23 cellular contexts compared by ENCODE assay signal in genomic region chr11:122737951-122738693, GRCh38.
DNase-seq lines count a peak whose midpoint lies in the region; ATAC-seq, FAIRE-seq and TF ChIP-seq lines count a peak whose summit lies in the region.
"Had no signal": no experiment of that assay in that cellular context is flagged by ENCODE, and none has a peak within 500 bp of the region (broad histone marks: within the 10 kb centered on the region; RNA-seq: fewer than 3 reads in every experiment).

No MANE protein-coding gene starts in this region.

- H3F3A ChIP-seq in neural progenitor cell (ENCODE audit: low read depth) = peaks cover 10% of the 10 kb centered on the region

- H2AFZ ChIP-seq in neural progenitor cell (replicated peaks) = no peak overlapping the region

- no peaks in the 10 kb centered on the region for H3K36me3 ChIP-seq in neural progenitor cell
- H3K36me3 ChIP-seq: thyroid gland had no signal

- peaks cover 3% of the 10 kb centered on the region for H3K27me3 Mint-ChIP-seq in neural progenitor cell (ENCODE audit: insufficient read depth, low read depth)
- H3K27me3 Mint-ChIP-seq: stimulated activated memory B cell treated with anti-CD40 and anti-IgM and Interleukin-4, amounts not matched to agents 10 μg/mL and 1 μg/mL and 100 μg/mL, for 72 hours; T-cell had no signal

- no peak for TF ChIP-seq CTCF in astrocyte of the spinal cord (IDR thresholded peaks at IDR 0.05; ENCODE audit: low read depth, low read length)
- TF ChIP-seq CTCF in neural progenitor cell (IDR thresholded peaks at IDR 0.05) = no peak
- TF ChIP-seq CTCF in GM13976 (IDR thresholded peaks at IDR 0.05; ENCODE audit: borderline replicate concordance, control extremely low read depth, extremely low read depth, insufficient read depth, missing control alignments) = no peak

- H3K4me3 Mint-ChIP-seq in neural progenitor cell = no peak overlapping the region
- H3K4me3 Mint-ChIP-seq: activated CD4-positive, alpha-beta T cell treated with anti-CD3 and anti-CD28 coated beads for 36 hours; activated naive CD4-positive, alpha-beta T cell treated with anti-CD3 and anti-CD28 coated beads, Interleukin-2, amount 10 ng/mL, durations not matched to agents 7 days and 5 days; nephron; stimulated activated memory B cell treated with anti-CD40 and anti-IgM and Interleukin-4, amounts not matched to agents 10 μg/mL and 1 μg/mL and 100 μg/mL, for 72 hours; T-cell had no signal

- no peak for ATAC-seq in GM18498 (IDR thresholded peaks at IDR 0.05; ENCODE audit: unreplicated experiment)
- ATAC-seq: activated CD4-positive, alpha-beta T cell treated with anti-CD3 and anti-CD28 coated beads for 36 hours; left colon; stimulated activated memory B cell treated with anti-CD40 and anti-IgM and Interleukin-4, amounts not matched to agents 10 μg/mL and 1 μg/mL and 100 μg/mL, for 72 hours; T-cell had no signal

- peak; percentile 23 for FAIRE-seq in HTR-8/SVneo (lab: Jason Lieb, UNC)
- FAIRE-seq: colon, TTC549 had no signal

- H3K9me3 ChIP-seq in neural progenitor cell (ENCODE audit: low read depth) = no peaks in the 10 kb centered on the region
- H3K9me3 ChIP-seq: thyroid gland had no signal

- no peaks in the 10 kb centered on the region for H3K79me2 ChIP-seq in neural progenitor cell (ENCODE audit: low read depth)

- in situ Hi-C loops in astrocyte of the spinal cord (cut with HindIII; ENCODE audit: low sequenced_read_pairs) (no loop called here), GM13976 (cut with MboI; ENCODE audit: low sequenced_read_pairs, unreplicated experiment) (no loop called here)

- H4K20me1 ChIP-seq in neural progenitor cell (ENCODE audit: low read depth) = no peaks in the 10 kb centered on the region

- DNase-seq in EL (peak; percentile 24), HTR-8/SVneo (ENCODE audit: insufficient read length, low spot score) (no peak), astrocyte of the spinal cord (ENCODE audit: low read depth, low spot score) (peak; percentile 47), neural progenitor cell (ENCODE audit: low spot score) (peak; percentile 33), GM13976 (ENCODE audit: low spot score) (no peak)
- DNase-seq in stimulated activated naive CD4-positive, alpha-beta T cell (lab: John Stamatoyannopoulos, UW) = no peak
- DNase-seq: activated CD4-positive, alpha-beta T cell treated with anti-CD3 and anti-CD28 coated beads for 36 hours; activated naive CD4-positive, alpha-beta T cell treated with anti-CD3 and anti-CD28 coated beads, Interleukin-2, amount 10 ng/mL, durations not matched to agents 7 days and 5 days; activated T-cell treated with anti-CD3 and anti-CD28 coated beads, Interleukin-2, amount 50 U/mL, for 48 hours; head of caudate nucleus; KBM-7; left colon; NCI-H187; NCI-H446 treated with DMSO at 0.1 percent for 48 hours; posterior cingulate gyrus; T-cell; thyroid gland had no signal

- H3K27ac Mint-ChIP-seq in neural progenitor cell = no peak overlapping the region
- H3K27ac Mint-ChIP-seq: activated CD4-positive, alpha-beta T cell treated with anti-CD3 and anti-CD28 coated beads for 36 hours; activated naive CD4-positive, alpha-beta T cell treated with anti-CD3 and anti-CD28 coated beads, Interleukin-2, amount 10 ng/mL, durations not matched to agents 7 days and 5 days; nephron; stimulated activated memory B cell treated with anti-CD40 and anti-IgM and Interleukin-4, amounts not matched to agents 10 μg/mL and 1 μg/mL and 100 μg/mL, for 72 hours; T-cell had no signal

- H3K4me1 Mint-ChIP-seq in neural progenitor cell = peaks cover 15% of the 10 kb centered on the region
- H3K4me1 Mint-ChIP-seq: stimulated activated memory B cell treated with anti-CD40 and anti-IgM and Interleukin-4, amounts not matched to agents 10 μg/mL and 1 μg/mL and 100 μg/mL, for 72 hours had no signal

- peak overlapping the region; percentile 14 for H3K4me2 ChIP-seq in neural progenitor cell

- no peaks in the 10 kb centered on the region for H3K9me3 Mint-ChIP-seq in neural progenitor cell
- H3K9me3 Mint-ChIP-seq: activated naive CD4-positive, alpha-beta T cell treated with anti-CD3 and anti-CD28 coated beads, Interleukin-2, amount 10 ng/mL, durations not matched to agents 7 days and 5 days; nephron; stimulated activated memory B cell treated with anti-CD40 and anti-IgM and Interleukin-4, amounts not matched to agents 10 μg/mL and 1 μg/mL and 100 μg/mL, for 72 hours had no signal

- no peaks in the 10 kb centered on the region for H3K27me3 ChIP-seq in neural progenitor cell
- H3K27me3 ChIP-seq: thyroid gland had no signal

- H3K4me3 ChIP-seq in astrocyte of the spinal cord (ENCODE audit: low read depth, low read length) = no peak overlapping the region
- no peak overlapping the region for H3K4me3 ChIP-seq in neural progenitor cell
- H3K4me3 ChIP-seq: thyroid gland had no signal

- H3K36me3 Mint-ChIP-seq in neural progenitor cell = no peaks in the 10 kb centered on the region
- H3K36me3 Mint-ChIP-seq: activated naive CD4-positive, alpha-beta T cell treated with anti-CD3 and anti-CD28 coated beads, Interleukin-2, amount 10 ng/mL, durations not matched to agents 7 days and 5 days; stimulated activated memory B cell treated with anti-CD40 and anti-IgM and Interleukin-4, amounts not matched to agents 10 μg/mL and 1 μg/mL and 100 μg/mL, for 72 hours; T-cell had no signal

- no peak overlapping the region for H3K27ac ChIP-seq in neural progenitor cell
- H3K27ac ChIP-seq: HL-60, thyroid gland had no signal

- H3K4me1 ChIP-seq in neural progenitor cell = peaks cover 13% of the 10 kb centered on the region

- H3K9ac ChIP-seq in neural progenitor cell = no peak overlapping the region

Comparison
In these comparisons a context has a peak if more than half of its experiments do, and no peak if none do; other contexts are left out.
1. DNase-seq: peak in EL (single experiment), astrocyte of the spinal cord (single experiment) and neural progenitor cell (single experiment); none in HTR-8/SVneo (single experiment), GM13976 (single experiment) and stimulated activated naive CD4-positive, alpha-beta T cell (0 of 6).